Comparison of ENCODE assay signal across 8 cellular contexts in the genomic region with DNA sequence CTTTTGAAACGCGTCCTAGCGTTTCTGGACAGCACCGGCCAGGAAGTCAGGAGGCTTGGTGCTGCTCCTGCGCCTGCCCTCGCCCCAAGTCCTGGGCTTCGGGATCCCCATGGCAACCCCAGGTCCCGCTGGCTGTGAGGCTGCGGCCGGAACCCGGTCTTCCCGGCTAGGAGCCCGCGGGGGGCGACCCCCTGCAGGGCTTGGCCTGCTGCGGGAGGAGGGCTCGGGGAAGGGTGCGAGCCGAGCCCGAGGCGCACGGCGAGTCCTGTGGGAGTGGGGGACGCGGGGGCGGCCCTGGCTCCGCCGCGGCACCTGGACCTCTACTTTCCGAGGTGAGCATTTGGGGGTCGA. TPM values are rescaled to one million over a fixed set of nuclear protein-coding genes. Genes with fewer than 3 reads are reported as not detected.
DNase-seq lines count a peak whose midpoint lies in the region; ATAC-seq and TF ChIP-seq lines count a peak whose summit lies in the region.

No MANE protein-coding gene starts in this region.

- H3K27ac Mint-ChIP-seq in activated T-helper 17 cell treated with anti-CD3 and anti-CD28 coated beads, Interleukin-2, amount 50 U/mL, for 72 hours = no peak overlapping the region

- H3K36me3 Mint-ChIP-seq in activated T-helper 17 cell treated with anti-CD3 and anti-CD28 coated beads, Interleukin-2, amount 50 U/mL, for 72 hours (ENCODE audit: low read depth) = peaks cover 38% of the 10 kb centered on the region

- peak overlapping the region; percentile 51 to 75 for H3K27ac ChIP-seq in right atrium auricular region

- no peaks in the 10 kb centered on the region for H3K27me3 Mint-ChIP-seq in activated T-helper 17 cell treated with anti-CD3 and anti-CD28 coated beads, Interleukin-2, amount 50 U/mL, for 72 hours

- no peaks in the 10 kb centered on the region for H3K9me3 ChIP-seq in right atrium auricular region

- ATAC-seq in GM19463 (IDR thresholded peaks at IDR 0.05; ENCODE audit: unreplicated experiment) (peak; percentile 8), HG03558 (IDR thresholded peaks at IDR 0.05; ENCODE audit: extremely low read depth, unreplicated experiment) (peak; percentile 5)
- peak; percentile 3 for ATAC-seq in activated T-helper 17 cell treated with anti-CD3 and anti-CD28 coated beads, Interleukin-2, amount 50 U/mL, for 72 hours (replicated peaks)

- no peaks in the 10 kb centered on the region for H3K27me3 ChIP-seq in right atrium auricular region

- no peaks in the 10 kb centered on the region for H3K9me3 Mint-ChIP-seq in activated T-helper 17 cell treated with anti-CD3 and anti-CD28 coated beads, Interleukin-2, amount 50 U/mL, for 72 hours

- H3K4me3 ChIP-seq in right atrium auricular region (peak overlapping the region; percentile 72 to 90), skeletal muscle cell (ENCODE audit: low read depth, low read length) (peak overlapping the region; percentile 97)

- no peak for TF ChIP-seq CTCF in right atrium auricular region (IDR thresholded peaks at IDR 0.05)

- peak overlapping the region; percentile 87 for H3K4me3 Mint-ChIP-seq in activated T-helper 17 cell treated with anti-CD3 and anti-CD28 coated beads, Interleukin-2, amount 50 U/mL, for 72 hours

- peaks cover 19% of the 10 kb centered on the region for H3K4me1 Mint-ChIP-seq in activated T-helper 17 cell treated with anti-CD3 and anti-CD28 coated beads, Interleukin-2, amount 50 U/mL, for 72 hours

- H3K36me3 ChIP-seq in right atrium auricular region = peaks cover 5% of the 10 kb centered on the region

- DNase-seq in Daoy (ENCODE audit: low read depth) (peak; percentile 52), right atrium auricular region (ENCODE audit: low spot score) (no peak), skeletal muscle cell (ENCODE audit: low read depth) (no peak), SIG-M5 treated with dmso at 0.1 percent for 504 hours (lab: John Stamatoyannopoulos, UW; ENCODE audit: unreplicated experiment) (no peak), NK-92 (lab: John Stamatoyannopoulos, UW; ENCODE audit: unreplicated experiment) (no peak)

- peaks cover 0 to 39% of the 10 kb centered on the region in 2 donors for H3K4me1 ChIP-seq in right atrium auricular region

RNA-seq across cellular contexts. Expression of gene MORN1, which starts 0.3 kb away (rescaled TPM):
- 15.1 and 30.5 TPM in 2 replicates for total RNA-seq in Daoy (2014; rRNA removed; shearing (Covaris generic))
- total RNA-seq in activated T-helper 17 cell treated with anti-CD3 and anti-CD28 coated beads, Interleukin-2, amount 50 U/mL, for 72 hours = 1 to 10 TPM; 4.4 to 5.3 TPM
- 1 to 10 TPM; 2.2 to 3.8 TPM for total RNA-seq in right atrium auricular region

RNA-seq across cellular contexts. Expression of gene RER1, which starts 0.6 kb away (rescaled TPM):
- total RNA-seq in Daoy (2014; rRNA removed; shearing (Covaris generic)) = 140 and 195 TPM in 2 replicates
- total RNA-seq in activated T-helper 17 cell treated with anti-CD3 and anti-CD28 coated beads, Interleukin-2, amount 50 U/mL, for 72 hours = 100 to 1,000 TPM; 120 to 180 TPM
- total RNA-seq in right atrium auricular region = 10 to 100 TPM; 38.8 to 47.2 TPM

RNA-seq across cellular contexts. Expression of gene PEX10, which starts 21.4 kb away (rescaled TPM):
- total RNA-seq in Daoy (2014; rRNA removed; shearing (Covaris generic)) = 33.4 and 36.3 TPM in 2 replicates
- total RNA-seq in activated T-helper 17 cell treated with anti-CD3 and anti-CD28 coated beads, Interleukin-2, amount 50 U/mL, for 72 hours = 10 to 100 TPM; 10.0 to 13.1 TPM
- 10 to 100 TPM; 16.2 to 17.4 TPM for total RNA-seq in right atrium auricular region
